Comparison of ENCODE assay signal across 1 cellular context in genomic region chr14:73633115-73633514, GRCh38.
TF ChIP-seq lines count a peak whose summit lies in the region.

No MANE protein-coding gene starts in this region.

TF ChIP-seq in WTC11, 78 proteins besides CTCF, POLR2A, EP300 and RAD21 (continued from another document):
- TF ChIP-seq PRDM15 (CRISPR knock-in tag; IDR thresholded peaks at IDR 0.05), result no peak
- no peak for TF ChIP-seq ZNF423 (CRISPR knock-in tag; IDR thresholded peaks at IDR 0.05)
- no peak for TF ChIP-seq MYBL2 (CRISPR knock-in tag; IDR thresholded peaks at IDR 0.05)
- no peak for TF ChIP-seq ZNF532 (CRISPR knock-in tag; IDR thresholded peaks at IDR 0.05; ENCODE audit: borderline replicate concordance)
- TF ChIP-seq TP53 (CRISPR knock-in tag; IDR thresholded peaks at IDR 0.05), result no peak
